19 cellular contexts compared by ENCODE assay signal in the genomic region with DNA sequence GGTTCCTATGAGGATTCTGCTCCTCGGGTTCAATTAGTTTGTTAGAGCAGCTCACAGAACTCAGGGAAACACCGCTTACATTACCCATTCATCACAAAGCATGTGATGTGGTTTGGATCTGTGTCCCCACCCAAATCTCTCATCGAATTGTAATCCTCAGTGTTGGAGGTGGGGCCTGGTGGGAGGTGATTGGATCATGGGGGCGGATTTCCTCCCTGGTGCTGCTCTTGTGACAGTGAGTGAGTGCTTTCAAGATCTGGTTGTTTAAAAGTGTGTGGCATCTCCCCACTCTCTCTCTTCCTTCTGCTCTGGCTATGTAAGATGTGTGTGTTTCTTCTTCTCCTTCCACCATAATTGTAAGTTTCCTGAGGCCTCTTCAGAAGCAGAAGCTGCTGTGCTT.
DNase-seq lines count a peak whose midpoint lies in the region; ATAC-seq and TF ChIP-seq lines count a peak whose summit lies in the region.
"Had no signal": no experiment of that assay in that cellular context is flagged by ENCODE, and none has a peak within 500 bp of the region (broad histone marks: within the 10 kb centered on the region; RNA-seq: fewer than 3 reads in every experiment).

No MANE protein-coding gene starts in this region.

- in situ Hi-C loops in KBM-7 (cut with MboI; ENCODE audit: low pct_unique_long_range_greater_than_20kb, low sequenced_read_pairs) = loop anchor here (10.0 to 25.0 kb wide), 2 partner anchors 164 to 408 kb away; no protein-coding TSS in a partner anchor

- no peak overlapping the region for H3K4me3 Mint-ChIP-seq in activated CD4-positive, alpha-beta T cell treated with anti-CD3 and anti-CD28 coated beads, Interleukin-2, amount 10 ng/mL, durations not matched to agents 7 days and 5 days
- H3K4me3 Mint-ChIP-seq in CD4-positive, alpha-beta T cell = no peak overlapping the region
- no peak overlapping the region for H3K4me3 Mint-ChIP-seq in activated T-helper 2 cell treated with anti-CD3 and anti-CD28 coated beads, Interferon-gamma antibody, Interleukin-2, Interleukin-4, amounts not matched to agents 10 μg/mL and 5 μg/mL and 100 μg/mL, durations not matched to agents 14 hours and 24 hours and 36 hours (ENCODE audit: low read depth)
- H3K4me3 Mint-ChIP-seq: B cell; CD8-positive, alpha-beta memory T cell; GM23338; HFFc6 had no signal

- peak; percentile 35 for DNase-seq in activated CD4-positive, alpha-beta T cell treated with anti-CD3 and anti-CD28 coated beads, Interleukin-2, amount 10 ng/mL, durations not matched to agents 7 days and 5 days
- DNase-seq in activated CD4-positive, alpha-beta T cell treated with anti-CD3 and anti-CD28 coated beads for 1 hour = no peak
- DNase-seq in CD4-positive, alpha-beta T cell = peak in 3 of 10 experiments; percentile 4 to 11 (median 5)
- DNase-seq in KBM-7 = peak; percentile 26
- peak; percentile 11 for DNase-seq in central memory CD4-positive, alpha-beta T cell
- DNase-seq in activated T-helper 2 cell treated with anti-CD3 and anti-CD28 coated beads, Interferon-gamma antibody, Interleukin-2, Interleukin-4, amounts not matched to agents 10 μg/mL and 5 μg/mL and 100 μg/mL, durations not matched to agents 14 hours and 24 hours and 36 hours (ENCODE audit: low spot score) = no peak
- DNase-seq: CD8-positive, alpha-beta memory T cell; DMS 273 treated with DMSO at 0.1 percent for 48 hours; HFFc6; KG1; NCI-H1092 treated with DMSO at 0.1 percent for 48 hours; NCI-H187; NCI-H446 treated with DMSO at 0.1 percent for 48 hours; NCI-H748 treated with DMSO at 0.1 percent for 48 hours; SIG-M5 had no signal

- intact Hi-C loops in CD4-positive, alpha-beta T cell (cut with DNase I, micrococcal nuclease) = no loop called here
- intact Hi-C loops in activated T-helper 2 cell treated with anti-CD3 and anti-CD28 coated beads, Interferon-gamma antibody, Interleukin-2, Interleukin-4, amounts not matched to agents 10 μg/mL and 5 μg/mL and 100 μg/mL, durations not matched to agents 14 hours and 24 hours and 36 hours (cut with micrococcal nuclease) = no loop called here

- CTCF ChIA-PET in activated CD4-positive, alpha-beta T cell treated with anti-CD3 and anti-CD28 coated beads, Interleukin-2, amount 10 ng/mL, durations not matched to agents 7 days and 5 days (lab: Charles Lee) = interaction anchor here (1.2 to 2.8 kb wide), 2 partner anchors 97 to 164 kb away, joined by 3 to 24 read pairs; no protein-coding TSS in a partner anchor
- CTCF ChIA-PET in CD4-positive, alpha-beta T cell (lab: Charles Lee) = interaction anchor here (2.0 kb wide), 1 partner anchor 164 kb away, joined by 7 read pairs; no protein-coding TSS in a partner anchor

- H3K27me3 Mint-ChIP-seq in activated CD4-positive, alpha-beta T cell treated with anti-CD3 and anti-CD28 coated beads, Interleukin-2, amount 10 ng/mL, durations not matched to agents 7 days and 5 days = no peaks in the 10 kb centered on the region
- H3K27me3 Mint-ChIP-seq in CD4-positive, alpha-beta T cell = no peaks in the 10 kb centered on the region
- no peaks in the 10 kb centered on the region for H3K27me3 Mint-ChIP-seq in activated T-helper 2 cell treated with anti-CD3 and anti-CD28 coated beads, Interferon-gamma antibody, Interleukin-2, Interleukin-4, amounts not matched to agents 10 μg/mL and 5 μg/mL and 100 μg/mL, durations not matched to agents 14 hours and 24 hours and 36 hours (ENCODE audit: low read depth)
- H3K27me3 Mint-ChIP-seq: B cell; CD8-positive, alpha-beta memory T cell had no signal

- peak overlapping the region; percentile 37 for H3K27ac Mint-ChIP-seq in activated CD4-positive, alpha-beta T cell treated with anti-CD3 and anti-CD28 coated beads, Interleukin-2, amount 10 ng/mL, durations not matched to agents 7 days and 5 days
- H3K27ac Mint-ChIP-seq in CD4-positive, alpha-beta T cell = peak overlapping the region; percentile 37
- H3K27ac Mint-ChIP-seq in activated T-helper 2 cell treated with anti-CD3 and anti-CD28 coated beads, Interferon-gamma antibody, Interleukin-2, Interleukin-4, amounts not matched to agents 10 μg/mL and 5 μg/mL and 100 μg/mL, durations not matched to agents 14 hours and 24 hours and 36 hours = no peak overlapping the region
- H3K27ac Mint-ChIP-seq: B cell, GM23338, HFFc6 had no signal

- H3K4me1 Mint-ChIP-seq in activated CD4-positive, alpha-beta T cell treated with anti-CD3 and anti-CD28 coated beads, Interleukin-2, amount 10 ng/mL, durations not matched to agents 7 days and 5 days = peaks cover 20% of the 10 kb centered on the region
- H3K4me1 Mint-ChIP-seq in CD4-positive, alpha-beta T cell (ENCODE audit: low read depth) = peaks cover 10% of the 10 kb centered on the region
- H3K4me1 Mint-ChIP-seq in activated T-helper 2 cell treated with anti-CD3 and anti-CD28 coated beads, Interferon-gamma antibody, Interleukin-2, Interleukin-4, amounts not matched to agents 10 μg/mL and 5 μg/mL and 100 μg/mL, durations not matched to agents 14 hours and 24 hours and 36 hours (ENCODE audit: low read depth) = peaks cover 13% of the 10 kb centered on the region

- peaks cover 3% of the 10 kb centered on the region for H3K9me3 Mint-ChIP-seq in activated CD4-positive, alpha-beta T cell treated with anti-CD3 and anti-CD28 coated beads, Interleukin-2, amount 10 ng/mL, durations not matched to agents 7 days and 5 days
- no peaks in the 10 kb centered on the region for H3K9me3 Mint-ChIP-seq in CD4-positive, alpha-beta T cell
- no peaks in the 10 kb centered on the region for H3K9me3 Mint-ChIP-seq in activated T-helper 2 cell treated with anti-CD3 and anti-CD28 coated beads, Interferon-gamma antibody, Interleukin-2, Interleukin-4, amounts not matched to agents 10 μg/mL and 5 μg/mL and 100 μg/mL, durations not matched to agents 14 hours and 24 hours and 36 hours
- H3K9me3 Mint-ChIP-seq: CD8-positive, alpha-beta memory T cell; GM23338; HFFc6 had no signal

- peak; percentile 30 for ATAC-seq in CD4-positive, alpha-beta T cell (ENCODE audit: poor library complexity)
- no peak for ATAC-seq in GM21515 (IDR thresholded peaks at IDR 0.05; ENCODE audit: unreplicated experiment)
- ATAC-seq: GM23338 had no signal

- H3K9me3 ChIP-seq in CD4-positive, alpha-beta T cell (ENCODE audit: control insufficient read depth, low read length) = no peaks in the 10 kb centered on the region

- POLR2A ChIA-PET in activated CD4-positive, alpha-beta T cell treated with anti-CD3 and anti-CD28 coated beads, Interleukin-2, amount 10 ng/mL, durations not matched to agents 7 days and 5 days (lab: Charles Lee) = no interaction called here
- POLR2A ChIA-PET in CD4-positive, alpha-beta T cell (lab: Charles Lee) = interaction anchor here (1.1 to 5.7 kb wide), 3 partner anchors 19 to 65 kb away, joined by 3 to 66 read pairs (median 11); a partner anchor contains a TSS

- H3K36me3 Mint-ChIP-seq in activated CD4-positive, alpha-beta T cell treated with anti-CD3 and anti-CD28 coated beads, Interleukin-2, amount 10 ng/mL, durations not matched to agents 7 days and 5 days (ENCODE audit: low read depth) = peaks cover 9% of the 10 kb centered on the region
- H3K36me3 Mint-ChIP-seq in CD4-positive, alpha-beta T cell (ENCODE audit: low read depth) = peaks cover 1% of the 10 kb centered on the region
- H3K36me3 Mint-ChIP-seq in activated T-helper 2 cell treated with anti-CD3 and anti-CD28 coated beads, Interferon-gamma antibody, Interleukin-2, Interleukin-4, amounts not matched to agents 10 μg/mL and 5 μg/mL and 100 μg/mL, durations not matched to agents 14 hours and 24 hours and 36 hours (ENCODE audit: low read depth) = peaks cover 3% of the 10 kb centered on the region

- no peak for TF ChIP-seq CTCF in CD4-positive, alpha-beta T cell (IDR thresholded peaks at IDR 0.05)

- no peaks in the 10 kb centered on the region for H3K27me3 ChIP-seq in CD4-positive, alpha-beta T cell (ENCODE audit: control insufficient read depth, insufficient read depth, low read length)

- no peak overlapping the region for H3K27ac ChIP-seq in CD4-positive, alpha-beta T cell (ENCODE audit: low read depth, low read length)
- H3K27ac ChIP-seq: HL-60 had no signal

Comparison
In these comparisons a context has a peak if more than half of its experiments do, and no peak if none do; other contexts are left out.
1. DNase-seq: peak in activated CD4-positive, alpha-beta T cell treated with anti-CD3 and anti-CD28 coated beads, Interleukin-2, amount 10 ng/mL, durations not matched to agents 7 days and 5 days (single experiment), KBM-7 (single experiment) and central memory CD4-positive, alpha-beta T cell (single experiment); none in activated CD4-positive, alpha-beta T cell treated with anti-CD3 and anti-CD28 coated beads for 1 hour (single experiment) and activated T-helper 2 cell treated with anti-CD3 and anti-CD28 coated beads, Interferon-gamma antibody, Interleukin-2, Interleukin-4, amounts not matched to agents 10 μg/mL and 5 μg/mL and 100 μg/mL, durations not matched to agents 14 hours and 24 hours and 36 hours (single experiment).